Comparison of ENCODE assay signal across 8 cellular contexts in the genomic region with DNA sequence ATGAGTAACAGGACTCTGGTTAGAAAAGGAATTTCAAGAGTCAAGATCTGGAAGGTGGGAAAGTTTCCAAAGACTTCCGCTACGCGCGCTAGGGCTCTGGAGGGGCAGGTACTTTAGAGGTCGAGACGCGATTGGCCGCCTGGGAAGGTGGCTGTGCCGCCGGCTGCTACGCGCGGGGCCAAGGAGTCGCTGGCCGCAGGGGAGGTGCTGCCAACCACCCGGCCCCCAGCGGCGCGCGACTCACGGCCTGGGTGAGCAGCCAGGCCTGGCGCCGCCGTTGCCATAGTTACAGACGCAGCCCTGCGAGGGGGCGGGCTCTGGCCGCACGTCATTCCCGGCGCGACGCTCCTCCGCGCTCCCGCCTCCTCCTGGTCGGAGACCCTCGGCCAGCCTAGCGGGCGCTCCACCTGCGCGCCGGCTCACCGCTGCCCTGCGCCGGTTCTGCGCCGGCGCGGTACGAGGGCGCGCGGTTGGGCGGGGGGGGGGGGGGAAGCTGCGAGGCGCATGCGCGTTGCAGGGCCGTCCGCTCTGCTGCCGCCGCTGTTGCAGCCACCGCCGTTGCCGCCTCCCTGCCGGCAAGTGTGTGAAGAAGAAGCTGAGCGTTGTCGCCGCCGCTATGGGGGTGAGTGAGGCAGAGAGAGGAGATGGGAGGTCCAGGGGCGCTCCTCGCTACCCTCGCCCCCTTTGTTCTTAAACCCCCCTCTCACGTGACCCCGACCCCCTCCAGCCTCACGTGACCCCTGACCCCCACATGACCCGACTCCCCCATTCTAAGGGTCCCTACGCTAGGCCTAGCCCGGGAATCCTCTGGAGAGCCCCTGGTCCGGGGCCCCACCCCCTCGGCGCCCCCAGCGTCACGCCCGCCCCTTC. TPM values are rescaled to one million over a fixed set of nuclear protein-coding genes. Genes with fewer than 3 reads are reported as not detected.
DNase-seq lines count a peak whose midpoint lies in the region; FAIRE-seq and TF ChIP-seq lines count a peak whose summit lies in the region.

NAA40 (plus strand) TSS at position 522 of the 870 bp plus-strand sequence; CDS start at position 617, 95 bp downstream.

- TF ChIP-seq EP300 in suprapubic skin (IDR thresholded peaks at IDR 0.05) = no peak

- TF ChIP-seq POLR2A in suprapubic skin (IDR thresholded peaks at IDR 0.05) = no peak

- DNase-seq in GM04504 (ENCODE audit: low read depth) = peak; percentile 86
- DNase-seq in HFF-Myc (ENCODE audit: extremely low read depth, low read depth) = peak; percentile 75
- DNase-seq in MV-4-11 (lab: John Stamatoyannopoulos, UW) = peak; percentile 93
- DNase-seq in SJSA1 (ENCODE audit: low read depth in 1 of 2, low spot score in 2 of 2) = peak; percentile 99
- peak; percentile 70 to 83 (median 76) for DNase-seq in activated naive CD4-positive, alpha-beta T cell (lab: John Stamatoyannopoulos, UW)
- DNase-seq in frontal cortex (ENCODE audit: low spot score in 2 of 2) = peak; percentile 97 to 98
- DNase-seq in nucleus accumbens (lab: John Stamatoyannopoulos, UW) = peak in 55 of 56 donors; percentile 43 to 93 (median 77)
- DNase-seq in suprapubic skin (ENCODE audit: low spot score in 2 of 2) = peak; percentile 88 to 92

- H3K4me1 ChIP-seq in SJSA1 (replicated peaks) (peaks cover 23% of the 10 kb centered on the region), suprapubic skin (peaks cover 25% of the 10 kb centered on the region)

- peak within 1 kb of the TSS; percentile 83 for H3K4me3 ChIP-seq in HFF-Myc (replicated peaks; ENCODE audit: low read depth, low read length)
- H3K4me3 ChIP-seq in SJSA1 = peak within 1 kb of the TSS; percentile 60
- peak within 1 kb of the TSS; percentile 82 for H3K4me3 ChIP-seq in suprapubic skin

- H3K9me3 ChIP-seq in SJSA1 (replicated peaks) (no peaks in the 10 kb centered on the region), suprapubic skin (no peaks in the 10 kb centered on the region)

- H3K27ac ChIP-seq in SJSA1 (no peak within 1 kb of the TSS), suprapubic skin (peak within 1 kb of the TSS; percentile 27)

- no peak for FAIRE-seq in frontal cortex (lab: Jason Lieb, UNC)

- no peak for TF ChIP-seq CTCF in HFF-Myc (IDR thresholded peaks at IDR 0.05; ENCODE audit: low read depth, low read length, missing control alignments)
- no peak for TF ChIP-seq CTCF in suprapubic skin (IDR thresholded peaks at IDR 0.05)

- peaks cover 19% of the 10 kb centered on the region for H3K36me3 ChIP-seq in SJSA1
- H3K36me3 ChIP-seq in suprapubic skin = no peaks in the 10 kb centered on the region

- under 1% methylated on average over 51 of the region's 86 CpGs for WGBS in suprapubic skin

- H3K27me3 ChIP-seq in SJSA1 (replicated peaks) (no peaks in the 10 kb centered on the region), suprapubic skin (no peaks in the 10 kb centered on the region)

RNA-seq across cellular contexts. Expression of gene NAA40, which starts in this region (rescaled TPM):
- 21.4 and 39.9 TPM in 2 replicates for total RNA-seq in SJSA1 (2014; rRNA removed; shearing (Covaris generic))
- total RNA-seq in frontal cortex = 11.4 TPM
- total RNA-seq in suprapubic skin = 10 to 100 TPM in 1 of 4 donors, 1 to 10 TPM in 3; 5.4 to 19.2 (median 8.2) TPM
